In the genomic region with DNA sequence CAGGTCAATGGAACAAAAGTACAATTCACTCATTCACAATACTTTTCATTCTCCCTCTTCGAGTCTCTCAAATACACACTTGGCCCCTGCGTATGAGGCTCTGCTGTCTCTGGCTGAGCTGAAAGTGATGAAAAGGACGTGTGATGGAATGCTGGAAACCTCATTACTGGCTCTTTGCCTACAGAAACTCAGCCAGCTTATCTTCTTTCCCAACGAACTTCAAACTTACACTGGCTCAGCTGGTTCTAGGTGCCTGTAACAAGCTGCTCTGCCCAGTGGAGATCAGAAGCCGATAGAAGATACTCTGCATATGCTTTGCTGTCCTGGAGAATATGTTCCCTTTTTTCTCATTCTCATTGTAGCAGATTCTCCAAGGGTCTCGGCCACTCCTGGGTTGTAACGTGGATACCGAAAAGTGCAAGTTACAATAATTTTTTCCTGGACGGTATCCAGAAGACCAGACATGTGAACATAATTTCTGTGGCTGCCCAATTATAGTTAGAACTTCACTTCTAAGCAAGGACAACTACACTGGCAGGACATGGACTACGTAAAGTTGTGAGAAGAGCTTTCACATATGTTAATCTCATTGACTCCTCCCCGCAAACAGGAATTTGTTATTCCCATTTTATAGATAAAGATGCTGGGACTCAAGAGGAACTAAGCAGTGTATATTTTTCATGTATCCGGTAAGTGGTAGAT, we compare ENCODE assay signal across 2 cellular contexts.
A peak's percentile ranks its signal among the peaks of the same experiment; 100 is the strongest.
TF ChIP-seq lines count a peak whose summit lies in the region.

No MANE protein-coding gene starts in this region.

TF ChIP-seq in liver, 16 proteins besides CTCF, POLR2A, EP300 and RAD21 (continued from another document):
- TF ChIP-seq, protein P1, sequence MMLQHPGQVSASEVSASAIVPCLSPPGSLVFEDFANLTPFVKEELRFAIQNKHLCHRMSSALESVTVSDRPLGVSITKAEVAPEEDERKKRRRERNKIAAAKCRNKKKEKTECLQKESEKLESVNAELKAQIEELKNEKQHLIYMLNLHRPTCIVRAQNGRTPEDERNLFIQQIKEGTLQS (IDR thresholded peaks at IDR 0.05): no peak
- no peak for TF ChIP-seq NR2F2 (IDR thresholded peaks at IDR 0.05)
- TF ChIP-seq HNF4G (IDR thresholded peaks at IDR 0.05): no peak
- peak; percentile 14 to 27 for TF ChIP-seq HNF4A (conservative IDR thresholded peaks at IDR 0.05)
- TF ChIP-seq, protein P2, sequence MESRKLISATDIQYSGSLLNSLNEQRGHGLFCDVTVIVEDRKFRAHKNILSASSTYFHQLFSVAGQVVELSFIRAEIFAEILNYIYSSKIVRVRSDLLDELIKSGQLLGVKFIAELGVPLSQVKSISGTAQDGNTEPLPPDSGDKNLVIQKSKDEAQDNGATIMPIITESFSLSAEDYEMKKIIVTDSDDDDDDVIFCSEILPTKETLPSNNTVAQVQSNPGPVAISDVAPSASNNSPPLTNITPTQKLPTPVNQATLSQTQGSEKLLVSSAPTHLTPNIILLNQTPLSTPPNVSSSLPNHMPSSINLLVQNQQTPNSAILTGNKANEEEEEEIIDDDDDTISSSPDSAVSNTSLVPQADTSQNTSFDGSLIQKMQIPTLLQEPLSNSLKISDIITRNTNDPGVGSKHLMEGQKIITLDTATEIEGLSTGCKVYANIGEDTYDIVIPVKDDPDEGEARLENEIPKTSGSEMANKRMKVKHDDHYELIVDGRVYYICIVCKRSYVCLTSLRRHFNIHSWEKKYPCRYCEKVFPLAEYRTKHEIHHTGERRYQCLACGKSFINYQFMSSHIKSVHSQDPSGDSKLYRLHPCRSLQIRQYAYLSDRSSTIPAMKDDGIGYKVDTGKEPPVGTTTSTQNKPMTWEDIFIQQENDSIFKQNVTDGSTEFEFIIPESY (IDR thresholded peaks at IDR 0.05): no peak

TF ChIP-seq in HepG2, 621 proteins besides CTCF, POLR2A, EP300 and RAD21:
- TF ChIP-seq, protein P3, sequence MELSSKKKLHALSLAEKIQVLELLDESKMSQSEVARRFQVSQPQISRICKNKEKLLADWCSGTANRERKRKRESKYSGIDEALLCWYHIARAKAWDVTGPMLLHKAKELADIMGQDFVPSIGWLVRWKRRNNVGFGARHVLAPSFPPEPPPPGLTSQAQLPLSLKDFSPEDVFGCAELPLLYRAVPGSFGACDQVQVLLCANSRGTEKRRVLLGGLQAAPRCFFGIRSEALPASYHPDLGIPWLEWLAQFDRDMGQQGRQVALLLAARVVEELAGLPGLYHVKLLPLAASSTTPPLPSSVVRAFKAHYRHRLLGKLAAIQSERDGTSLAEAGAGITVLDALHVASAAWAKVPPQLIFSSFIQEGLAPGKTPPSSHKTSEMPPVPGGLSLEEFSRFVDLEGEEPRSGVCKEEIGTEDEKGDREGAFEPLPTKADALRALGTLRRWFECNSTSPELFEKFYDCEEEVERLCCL (CRISPR knock-in tag; IDR thresholded peaks at IDR 0.05; ENCODE audit: borderline replicate concordance): no peak
- TF ChIP-seq ZNF557 (CRISPR knock-in tag; IDR thresholded peaks at IDR 0.05) (no peak), PITX1 (CRISPR knock-in tag; IDR thresholded peaks at IDR 0.05) (no peak), HNRNPL (IDR thresholded peaks at IDR 0.05; ENCODE audit: low read depth, low read length) (no peak), DNMT3B (CRISPR knock-in tag; conservative IDR thresholded peaks at IDR 0.05) (no peak), GABPA (IDR thresholded peaks at IDR 0.05; ENCODE audit: low read depth, low read length) (no peak), GABPA (CRISPR knock-in tag; IDR thresholded peaks at IDR 0.05; ENCODE audit: low read depth) (no peak), ZNF350 (CRISPR knock-in tag; IDR thresholded peaks at IDR 0.05; ENCODE audit: borderline replicate concordance, low read depth) (no peak), KLF13 (CRISPR knock-in tag; IDR thresholded peaks at IDR 0.05) (no peak), SNAI1 (CRISPR knock-in tag; IDR thresholded peaks at IDR 0.05; ENCODE audit: borderline replicate concordance) (no peak), ZNF326 (CRISPR knock-in tag; IDR thresholded peaks at IDR 0.05; ENCODE audit: borderline replicate concordance) (no peak), ZNF781 (CRISPR knock-in tag; IDR thresholded peaks at IDR 0.05; ENCODE audit: borderline replicate concordance, not compliant biosample characterization) (no peak)
- TF ChIP-seq, protein P4, sequence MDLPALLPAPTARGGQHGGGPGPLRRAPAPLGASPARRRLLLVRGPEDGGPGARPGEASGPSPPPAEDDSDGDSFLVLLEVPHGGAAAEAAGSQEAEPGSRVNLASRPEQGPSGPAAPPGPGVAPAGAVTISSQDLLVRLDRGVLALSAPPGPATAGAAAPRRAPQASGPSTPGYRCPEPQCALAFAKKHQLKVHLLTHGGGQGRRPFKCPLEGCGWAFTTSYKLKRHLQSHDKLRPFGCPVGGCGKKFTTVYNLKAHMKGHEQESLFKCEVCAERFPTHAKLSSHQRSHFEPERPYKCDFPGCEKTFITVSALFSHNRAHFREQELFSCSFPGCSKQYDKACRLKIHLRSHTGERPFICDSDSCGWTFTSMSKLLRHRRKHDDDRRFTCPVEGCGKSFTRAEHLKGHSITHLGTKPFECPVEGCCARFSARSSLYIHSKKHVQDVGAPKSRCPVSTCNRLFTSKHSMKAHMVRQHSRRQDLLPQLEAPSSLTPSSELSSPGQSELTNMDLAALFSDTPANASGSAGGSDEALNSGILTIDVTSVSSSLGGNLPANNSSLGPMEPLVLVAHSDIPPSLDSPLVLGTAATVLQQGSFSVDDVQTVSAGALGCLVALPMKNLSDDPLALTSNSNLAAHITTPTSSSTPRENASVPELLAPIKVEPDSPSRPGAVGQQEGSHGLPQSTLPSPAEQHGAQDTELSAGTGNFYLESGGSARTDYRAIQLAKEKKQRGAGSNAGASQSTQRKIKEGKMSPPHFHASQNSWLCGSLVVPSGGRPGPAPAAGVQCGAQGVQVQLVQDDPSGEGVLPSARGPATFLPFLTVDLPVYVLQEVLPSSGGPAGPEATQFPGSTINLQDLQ (CRISPR knock-in tag; IDR thresholded peaks at IDR 0.05): no peak
- TF ChIP-seq, protein P5, sequence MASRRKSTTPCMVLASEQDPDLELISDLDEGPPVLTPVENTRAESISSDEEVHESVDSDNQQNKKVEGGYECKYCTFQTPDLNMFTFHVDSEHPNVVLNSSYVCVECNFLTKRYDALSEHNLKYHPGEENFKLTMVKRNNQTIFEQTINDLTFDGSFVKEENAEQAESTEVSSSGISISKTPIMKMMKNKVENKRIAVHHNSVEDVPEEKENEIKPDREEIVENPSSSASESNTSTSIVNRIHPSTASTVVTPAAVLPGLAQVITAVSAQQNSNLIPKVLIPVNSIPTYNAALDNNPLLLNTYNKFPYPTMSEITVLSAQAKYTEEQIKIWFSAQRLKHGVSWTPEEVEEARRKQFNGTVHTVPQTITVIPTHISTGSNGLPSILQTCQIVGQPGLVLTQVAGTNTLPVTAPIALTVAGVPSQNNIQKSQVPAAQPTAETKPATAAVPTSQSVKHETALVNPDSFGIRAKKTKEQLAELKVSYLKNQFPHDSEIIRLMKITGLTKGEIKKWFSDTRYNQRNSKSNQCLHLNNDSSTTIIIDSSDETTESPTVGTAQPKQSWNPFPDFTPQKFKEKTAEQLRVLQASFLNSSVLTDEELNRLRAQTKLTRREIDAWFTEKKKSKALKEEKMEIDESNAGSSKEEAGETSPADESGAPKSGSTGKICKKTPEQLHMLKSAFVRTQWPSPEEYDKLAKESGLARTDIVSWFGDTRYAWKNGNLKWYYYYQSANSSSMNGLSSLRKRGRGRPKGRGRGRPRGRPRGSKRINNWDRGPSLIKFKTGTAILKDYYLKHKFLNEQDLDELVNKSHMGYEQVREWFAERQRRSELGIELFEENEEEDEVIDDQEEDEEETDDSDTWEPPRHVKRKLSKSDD (CRISPR knock-in tag; IDR thresholded peaks at IDR 0.05; ENCODE audit: low read depth): no peak
- TF ChIP-seq, protein P6, sequence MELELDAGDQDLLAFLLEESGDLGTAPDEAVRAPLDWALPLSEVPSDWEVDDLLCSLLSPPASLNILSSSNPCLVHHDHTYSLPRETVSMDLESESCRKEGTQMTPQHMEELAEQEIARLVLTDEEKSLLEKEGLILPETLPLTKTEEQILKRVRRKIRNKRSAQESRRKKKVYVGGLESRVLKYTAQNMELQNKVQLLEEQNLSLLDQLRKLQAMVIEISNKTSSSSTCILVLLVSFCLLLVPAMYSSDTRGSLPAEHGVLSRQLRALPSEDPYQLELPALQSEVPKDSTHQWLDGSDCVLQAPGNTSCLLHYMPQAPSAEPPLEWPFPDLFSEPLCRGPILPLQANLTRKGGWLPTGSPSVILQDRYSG (CRISPR knock-in tag; IDR thresholded peaks at IDR 0.05): no peak
- TF ChIP-seq, protein P7, sequence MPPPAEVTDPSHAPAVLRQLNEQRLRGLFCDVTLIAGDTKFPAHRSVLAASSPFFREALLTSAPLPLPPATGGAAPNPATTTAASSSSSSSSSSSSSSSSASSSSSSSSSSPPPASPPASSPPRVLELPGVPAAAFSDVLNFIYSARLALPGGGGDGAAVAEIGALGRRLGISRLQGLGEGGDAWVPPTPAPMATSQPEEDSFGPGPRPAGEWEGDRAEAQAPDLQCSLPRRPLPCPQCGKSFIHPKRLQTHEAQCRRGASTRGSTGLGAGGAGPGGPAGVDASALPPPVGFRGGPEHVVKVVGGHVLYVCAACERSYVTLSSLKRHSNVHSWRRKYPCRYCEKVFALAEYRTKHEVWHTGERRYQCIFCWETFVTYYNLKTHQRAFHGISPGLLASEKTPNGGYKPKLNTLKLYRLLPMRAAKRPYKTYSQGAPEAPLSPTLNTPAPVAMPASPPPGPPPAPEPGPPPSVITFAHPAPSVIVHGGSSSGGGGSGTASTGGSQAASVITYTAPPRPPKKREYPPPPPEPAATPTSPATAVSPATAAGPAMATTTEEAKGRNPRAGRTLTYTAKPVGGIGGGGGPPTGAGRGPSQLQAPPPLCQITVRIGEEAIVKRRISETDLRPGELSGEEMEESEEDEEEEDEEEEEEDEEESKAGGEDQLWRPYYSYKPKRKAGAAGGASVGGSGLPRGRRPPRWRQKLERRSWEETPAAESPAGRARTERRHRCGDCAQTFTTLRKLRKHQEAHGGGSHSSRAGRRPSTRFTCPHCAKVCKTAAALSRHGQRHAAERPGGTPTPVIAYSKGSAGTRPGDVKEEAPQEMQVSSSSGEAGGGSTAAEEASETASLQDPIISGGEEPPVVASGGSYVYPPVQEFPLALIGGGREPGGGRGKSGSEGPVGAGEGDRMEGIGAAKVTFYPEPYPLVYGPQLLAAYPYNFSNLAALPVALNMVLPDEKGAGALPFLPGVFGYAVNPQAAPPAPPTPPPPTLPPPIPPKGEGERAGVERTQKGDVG (CRISPR knock-in tag; IDR thresholded peaks at IDR 0.05; ENCODE audit: borderline replicate concordance): no peak
- TF ChIP-seq, protein P8, sequence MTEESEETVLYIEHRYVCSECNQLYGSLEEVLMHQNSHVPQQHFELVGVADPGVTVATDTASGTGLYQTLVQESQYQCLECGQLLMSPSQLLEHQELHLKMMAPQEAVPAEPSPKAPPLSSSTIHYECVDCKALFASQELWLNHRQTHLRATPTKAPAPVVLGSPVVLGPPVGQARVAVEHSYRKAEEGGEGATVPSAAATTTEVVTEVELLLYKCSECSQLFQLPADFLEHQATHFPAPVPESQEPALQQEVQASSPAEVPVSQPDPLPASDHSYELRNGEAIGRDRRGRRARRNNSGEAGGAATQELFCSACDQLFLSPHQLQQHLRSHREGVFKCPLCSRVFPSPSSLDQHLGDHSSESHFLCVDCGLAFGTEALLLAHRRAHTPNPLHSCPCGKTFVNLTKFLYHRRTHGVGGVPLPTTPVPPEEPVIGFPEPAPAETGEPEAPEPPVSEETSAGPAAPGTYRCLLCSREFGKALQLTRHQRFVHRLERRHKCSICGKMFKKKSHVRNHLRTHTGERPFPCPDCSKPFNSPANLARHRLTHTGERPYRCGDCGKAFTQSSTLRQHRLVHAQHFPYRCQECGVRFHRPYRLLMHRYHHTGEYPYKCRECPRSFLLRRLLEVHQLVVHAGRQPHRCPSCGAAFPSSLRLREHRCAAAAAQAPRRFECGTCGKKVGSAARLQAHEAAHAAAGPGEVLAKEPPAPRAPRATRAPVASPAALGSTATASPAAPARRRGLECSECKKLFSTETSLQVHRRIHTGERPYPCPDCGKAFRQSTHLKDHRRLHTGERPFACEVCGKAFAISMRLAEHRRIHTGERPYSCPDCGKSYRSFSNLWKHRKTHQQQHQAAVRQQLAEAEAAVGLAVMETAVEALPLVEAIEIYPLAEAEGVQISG (CRISPR knock-in tag; IDR thresholded peaks at IDR 0.05): no peak
- TF ChIP-seq, protein P9, sequence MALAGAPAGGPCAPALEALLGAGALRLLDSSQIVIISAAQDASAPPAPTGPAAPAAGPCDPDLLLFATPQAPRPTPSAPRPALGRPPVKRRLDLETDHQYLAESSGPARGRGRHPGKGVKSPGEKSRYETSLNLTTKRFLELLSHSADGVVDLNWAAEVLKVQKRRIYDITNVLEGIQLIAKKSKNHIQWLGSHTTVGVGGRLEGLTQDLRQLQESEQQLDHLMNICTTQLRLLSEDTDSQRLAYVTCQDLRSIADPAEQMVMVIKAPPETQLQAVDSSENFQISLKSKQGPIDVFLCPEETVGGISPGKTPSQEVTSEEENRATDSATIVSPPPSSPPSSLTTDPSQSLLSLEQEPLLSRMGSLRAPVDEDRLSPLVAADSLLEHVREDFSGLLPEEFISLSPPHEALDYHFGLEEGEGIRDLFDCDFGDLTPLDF (CRISPR knock-in tag; IDR thresholded peaks at IDR 0.05): no peak
- TF ChIP-seq, protein P10, sequence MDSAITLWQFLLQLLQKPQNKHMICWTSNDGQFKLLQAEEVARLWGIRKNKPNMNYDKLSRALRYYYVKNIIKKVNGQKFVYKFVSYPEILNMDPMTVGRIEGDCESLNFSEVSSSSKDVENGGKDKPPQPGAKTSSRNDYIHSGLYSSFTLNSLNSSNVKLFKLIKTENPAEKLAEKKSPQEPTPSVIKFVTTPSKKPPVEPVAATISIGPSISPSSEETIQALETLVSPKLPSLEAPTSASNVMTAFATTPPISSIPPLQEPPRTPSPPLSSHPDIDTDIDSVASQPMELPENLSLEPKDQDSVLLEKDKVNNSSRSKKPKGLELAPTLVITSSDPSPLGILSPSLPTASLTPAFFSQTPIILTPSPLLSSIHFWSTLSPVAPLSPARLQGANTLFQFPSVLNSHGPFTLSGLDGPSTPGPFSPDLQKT (CRISPR knock-in tag; IDR thresholded peaks at IDR 0.05; ENCODE audit: borderline replicate concordance): no peak
